ENCODE assay signal across 8 cellular contexts in genomic region chr16:27109666-27110523, GRCh38. TPM values are rescaled to one million over a fixed set of nuclear protein-coding genes. Genes with fewer than 3 reads are reported as not detected.
DNase-seq lines count a peak whose midpoint lies in the region; ATAC-seq and TF ChIP-seq lines count a peak whose summit lies in the region.

No MANE protein-coding gene starts in this region.

- no peak overlapping the region for H3K9ac ChIP-seq in neural progenitor cell

- H3F3A ChIP-seq in neural progenitor cell (ENCODE audit: low read depth), result peaks cover 3% of the 10 kb centered on the region

- no peaks in the 10 kb centered on the region for H3K36me3 ChIP-seq in neural progenitor cell

- no peak overlapping the region for H3K27ac Mint-ChIP-seq in neural progenitor cell
- H3K27ac Mint-ChIP-seq in stimulated activated naive CD8-positive, alpha-beta T cell treated with anti-CD3 and anti-CD28 coated beads, Interleukin-15, Interleukin-2, amounts not matched to agents 100 ng/mL and 50 ng/mL, for 24 hours, result no peak overlapping the region

- H3K4me2 ChIP-seq in neural progenitor cell, result peak overlapping the region; percentile 80

- DNase-seq in GM03348 (ENCODE audit: low spot score) (peak; percentile 96), HL-60 (ENCODE audit: low read depth in 1 of 2, low spot score in 1 of 2) (peak; percentile 4 to 31), RKO (ENCODE audit: low spot score) (peak; percentile 57), fibroblast of the aortic adventitia (ENCODE audit: low read depth) (peak; percentile 59), neural progenitor cell (ENCODE audit: low spot score) (peak; percentile 94)
- DNase-seq in activated T-helper 1 cell treated with anti-CD3 and anti-CD28 coated beads, Interleukin-2, amount 50 U/mL, for 16 hours (ENCODE audit: low read depth in 1 of 2, low spot score in 1 of 2), result peak; percentile 61 to 66

- H3K9me3 Mint-ChIP-seq in neural progenitor cell, result no peaks in the 10 kb centered on the region
- no peaks in the 10 kb centered on the region for H3K9me3 Mint-ChIP-seq in stimulated activated naive CD8-positive, alpha-beta T cell treated with anti-CD3 and anti-CD28 coated beads, Interleukin-15, Interleukin-2, amounts not matched to agents 100 ng/mL and 50 ng/mL, for 24 hours

- H3K79me2 ChIP-seq in neural progenitor cell (ENCODE audit: low read depth), result no peaks in the 10 kb centered on the region

- H3K9me3 ChIP-seq in neural progenitor cell (ENCODE audit: low read depth), result no peaks in the 10 kb centered on the region

- peaks cover 20% of the 10 kb centered on the region for H3K27me3 Mint-ChIP-seq in neural progenitor cell (ENCODE audit: insufficient read depth, low read depth)
- peaks cover 4% of the 10 kb centered on the region for H3K27me3 Mint-ChIP-seq in stimulated activated naive CD8-positive, alpha-beta T cell treated with anti-CD3 and anti-CD28 coated beads, Interleukin-15, Interleukin-2, amounts not matched to agents 100 ng/mL and 50 ng/mL, for 24 hours

- H2AFZ ChIP-seq in neural progenitor cell (replicated peaks), result peak overlapping the region; percentile 73

- peak; percentile 54 for TF ChIP-seq CTCF in HL-60 (IDR thresholded peaks at IDR 0.05; ENCODE audit: insufficient read depth, low read length)
- peak; percentile 76 for TF ChIP-seq CTCF in fibroblast of the aortic adventitia (IDR thresholded peaks at IDR 0.05; ENCODE audit: insufficient read depth, low read length)
- peak; percentile 61 for TF ChIP-seq CTCF in neural progenitor cell (IDR thresholded peaks at IDR 0.05)

- H3K4me3 ChIP-seq in HL-60 (replicated peaks; ENCODE audit: insufficient read depth, low read length) (no peak overlapping the region; the same call in 1 of the 2 replicates), fibroblast of the aortic adventitia (ENCODE audit: low read depth, low read length) (peak overlapping the region; percentile 62), neural progenitor cell (peak overlapping the region; percentile 63)

- H3K4me3 Mint-ChIP-seq in neural progenitor cell, result peak overlapping the region; percentile 82
- peak overlapping the region; percentile 76 for H3K4me3 Mint-ChIP-seq in stimulated activated naive CD8-positive, alpha-beta T cell treated with anti-CD3 and anti-CD28 coated beads, Interleukin-15, Interleukin-2, amounts not matched to agents 100 ng/mL and 50 ng/mL, for 24 hours

- H3K4me1 Mint-ChIP-seq in neural progenitor cell, result peaks cover 15% of the 10 kb centered on the region
- peaks cover 14% of the 10 kb centered on the region for H3K4me1 Mint-ChIP-seq in stimulated activated naive CD8-positive, alpha-beta T cell treated with anti-CD3 and anti-CD28 coated beads, Interleukin-15, Interleukin-2, amounts not matched to agents 100 ng/mL and 50 ng/mL, for 24 hours (ENCODE audit: low read depth)

- no peaks in the 10 kb centered on the region for H3K36me3 Mint-ChIP-seq in neural progenitor cell
- no peaks in the 10 kb centered on the region for H3K36me3 Mint-ChIP-seq in stimulated activated naive CD8-positive, alpha-beta T cell treated with anti-CD3 and anti-CD28 coated beads, Interleukin-15, Interleukin-2, amounts not matched to agents 100 ng/mL and 50 ng/mL, for 24 hours (ENCODE audit: low read depth)

- H3K27ac ChIP-seq in HL-60 (replicated peaks), result no peak overlapping the region
- no peak overlapping the region for H3K27ac ChIP-seq in neural progenitor cell

- ATAC-seq in HG03045 (IDR thresholded peaks at IDR 0.05; ENCODE audit: unreplicated experiment), result no peak

- H3K27me3 ChIP-seq in HL-60 (ENCODE audit: insufficient read depth, poor library complexity, severe bottlenecking) (no peaks in the 10 kb centered on the region), neural progenitor cell (no peaks in the 10 kb centered on the region)

- no peaks in the 10 kb centered on the region for H4K20me1 ChIP-seq in neural progenitor cell (ENCODE audit: low read depth)

- peaks cover 8% of the 10 kb centered on the region for H3K4me1 ChIP-seq in neural progenitor cell

RNA-seq across cellular contexts. Expression of gene C16orf82, which starts 43.2 kb away (rescaled TPM):
- total RNA-seq in fibroblast of the aortic adventitia (ENCODE audit: low replicate concordance) (not detected in 2 replicates), neural progenitor cell (ENCODE audit: low replicate concordance) (0.13 and 0.43 TPM in 2 replicates)

Comparison
In these comparisons a context has a peak if more than half of its experiments do, and no peak if none do; other contexts are left out.
1. DNase-seq: peak in every context shown above with its lines; median percentile 96 in GM03348; 94 in neural progenitor cell; 64 in activated T-helper 1 cell treated with anti-CD3 and anti-CD28 coated beads, Interleukin-2, amount 50 U/mL, for 16 hours; 59 in fibroblast of the aortic adventitia; 57 in RKO; 18 in HL-60.